ENCODE assay signal across 1 cellular context in genomic region chr3:9183011-9183410, GRCh38.
TF ChIP-seq lines count a peak whose summit lies in the region.

No MANE protein-coding gene starts in this region.

TF ChIP-seq in neural cell, 6 proteins besides CTCF, POLR2A, EP300 and RAD21 (continued from another document):
- TF ChIP-seq REST (IDR thresholded peaks at IDR 0.05; ENCODE audit: borderline replicate concordance) (no peak), SMC3 (conservative IDR thresholded peaks at IDR 0.05; ENCODE audit: poor library complexity) (no peak), TAF1 (IDR thresholded peaks at IDR 0.05; ENCODE audit: low read depth) (no peak), MXI1 (conservative IDR thresholded peaks at IDR 0.05; ENCODE audit: poor library complexity, severe bottlenecking) (no peak)
